In the genomic region with DNA sequence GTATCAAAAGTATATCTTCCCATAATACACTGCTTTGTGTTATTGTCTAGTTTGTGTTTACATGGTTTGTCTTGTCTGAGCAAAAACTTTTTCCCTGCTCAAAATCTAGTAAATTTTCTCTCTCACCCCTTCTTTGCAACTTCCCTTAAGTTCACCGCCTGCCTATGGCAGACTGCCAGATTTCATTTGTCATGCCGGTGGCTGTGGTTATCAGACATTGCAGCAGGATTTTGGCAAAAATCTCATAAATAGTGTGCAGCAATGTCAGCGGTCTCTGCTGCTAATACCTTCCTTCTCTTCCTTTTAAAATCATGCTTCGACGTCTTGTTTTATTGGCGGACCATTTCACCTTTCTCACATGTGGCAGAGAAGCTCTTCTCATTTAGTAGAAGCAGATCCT, we compare ENCODE assay signal across 8 cellular contexts. TPM values are rescaled to one million over a fixed set of nuclear protein-coding genes. Genes with fewer than 3 reads are reported as not detected.
DNase-seq lines count a peak whose midpoint lies in the region; ATAC-seq and TF ChIP-seq lines count a peak whose summit lies in the region.

No MANE protein-coding gene starts in this region.

- H4K20me1 ChIP-seq in Karpas-422 (ENCODE audit: insufficient read depth, low read depth, low read length) = no peaks in the 10 kb centered on the region

- H3K27me3 ChIP-seq in RWPE2 (ENCODE audit: insufficient read depth, poor library complexity, severe bottlenecking) = no peaks in the 10 kb centered on the region
- no peaks in the 10 kb centered on the region for H3K27me3 ChIP-seq in Karpas-422 (ENCODE audit: low read length)
- H3K27me3 ChIP-seq in gastroesophageal sphincter = no peaks in the 10 kb centered on the region

- no peak overlapping the region for H3K4me3 ChIP-seq in RWPE2 (ENCODE audit: severe bottlenecking)
- H3K4me3 ChIP-seq in fibroblast of villous mesenchyme (ENCODE audit: low read depth, low read length) = no peak overlapping the region
- no peak overlapping the region for H3K4me3 ChIP-seq in Karpas-422 (ENCODE audit: low read length)
- H3K4me3 ChIP-seq in gastroesophageal sphincter = no peak overlapping the region

- DNase-seq in NCI-H2196 (lab: John Stamatoyannopoulos, UW; ENCODE audit: unreplicated experiment) (peak; percentile 4), NCI-H2196 treated with DMSO at 0.1 percent for 48 hours (lab: John Stamatoyannopoulos, UW; ENCODE audit: unreplicated experiment) (no peak), RWPE2 (ENCODE audit: low spot score) (peak; percentile 72), fibroblast of villous mesenchyme (ENCODE audit: low read depth) (peak; percentile 97), Karpas-422 (no peak), NCI-H1694 treated with DMSO at 0.1 percent for 48 hours (lab: John Stamatoyannopoulos, UW) (no peak)
- DNase-seq in stimulated activated CD8-positive, alpha-beta memory T cell treated with anti-CD3 and anti-CD28 coated beads, Interleukin-4, amount 100 ng/mL, for 48 hours = peak; percentile 30

- H2AFZ ChIP-seq in Karpas-422 (ENCODE audit: low read length) = no peak overlapping the region

- no peak overlapping the region for H3K9ac ChIP-seq in Karpas-422 (ENCODE audit: low read length)

- no peaks in the 10 kb centered on the region for H3K9me3 ChIP-seq in RWPE2 (ENCODE audit: severe bottlenecking)
- no peaks in the 10 kb centered on the region for H3K9me3 ChIP-seq in Karpas-422 (ENCODE audit: low read length)
- H3K9me3 ChIP-seq in gastroesophageal sphincter = no peaks in the 10 kb centered on the region

- H3K9me2 ChIP-seq in Karpas-422 (replicated peaks; ENCODE audit: insufficient read depth, low read length) = no peaks in the 10 kb centered on the region

- H3K36me3 ChIP-seq in RWPE2 (ENCODE audit: low read depth) (no peaks in the 10 kb centered on the region), Karpas-422 (ENCODE audit: insufficient read depth, low read length) (no peaks in the 10 kb centered on the region), gastroesophageal sphincter (no peaks in the 10 kb centered on the region)

- 7 to 20% methylated on average over 6 of the region's 6 CpGs for WGBS in gastroesophageal sphincter (ENCODE audit: low coverage in 1 of 2), 2 donors

- ATAC-seq in RWPE2 (ENCODE audit: low read depth) (peak; percentile 75), gastroesophageal sphincter (no peak)

- TF ChIP-seq POLR2A in gastroesophageal sphincter (IDR thresholded peaks at IDR 0.05) = no peak

- H3K79me2 ChIP-seq in Karpas-422 (ENCODE audit: low read length) = no peaks in the 10 kb centered on the region

- no peak overlapping the region for H3K4me2 ChIP-seq in Karpas-422 (ENCODE audit: low read depth, low read length, poor library complexity, severe bottlenecking)

- TF ChIP-seq EP300 in gastroesophageal sphincter (IDR thresholded peaks at IDR 0.05) = no peak

- H3K27ac ChIP-seq in RWPE2 (ENCODE audit: poor library complexity, severe bottlenecking) = no peak overlapping the region
- H3K27ac ChIP-seq in Karpas-422 (ENCODE audit: low read length) = no peak overlapping the region
- no peak overlapping the region for H3K27ac ChIP-seq in gastroesophageal sphincter

- H3K4me1 ChIP-seq in RWPE2 (ENCODE audit: insufficient read depth, poor library complexity, severe bottlenecking) = peaks cover 6% of the 10 kb centered on the region
- no peaks in the 10 kb centered on the region for H3K4me1 ChIP-seq in Karpas-422 (ENCODE audit: low read length)
- H3K4me1 ChIP-seq in gastroesophageal sphincter = peaks cover 0 to 12% (median 2%) of the 10 kb centered on the region in 3 donors

- TF ChIP-seq CTCF in RWPE2 (IDR thresholded peaks at IDR 0.05; ENCODE audit: poor library complexity, severe bottlenecking) (no peak), fibroblast of villous mesenchyme (IDR thresholded peaks at IDR 0.05; ENCODE audit: insufficient read depth, low read depth, low read length) (no peak), gastroesophageal sphincter (IDR thresholded peaks at IDR 0.05) (no peak)

RNA-seq across cellular contexts. Expression of a gene that starts 45.6 kb away (rescaled TPM):
- 0.43 and 1.3 TPM in 2 replicates for total RNA-seq in fibroblast of villous mesenchyme
- not detected in 2 replicates for total RNA-seq in Karpas-422 (2014; rRNA removed; shearing (Covaris generic); ENCODE audit: low replicate concordance)
- total RNA-seq in gastroesophageal sphincter = 10 to 100 TPM in 1 of 4 donors, 1 to 10 TPM in 3; 3.4 to 14.6 (median 4.8) TPM

Comparison
In these comparisons a context has a peak if more than half of its experiments do, and no peak if none do; other contexts are left out.
1. DNase-seq: peak in NCI-H2196 (single experiment), RWPE2 (single experiment), fibroblast of villous mesenchyme (single experiment) and stimulated activated CD8-positive, alpha-beta memory T cell treated with anti-CD3 and anti-CD28 coated beads, Interleukin-4, amount 100 ng/mL, for 48 hours (single experiment); none in NCI-H2196 treated with DMSO at 0.1 percent for 48 hours (single experiment), Karpas-422 (single experiment) and NCI-H1694 treated with DMSO at 0.1 percent for 48 hours (single experiment).